In genomic region chr9:83980395-83981125, GRCh38 we compare ENCODE assay signal across 8 cellular contexts. TPM values are rescaled to one million over a fixed set of nuclear protein-coding genes. Genes with fewer than 3 reads are reported as not detected.
A peak's percentile ranks its signal among the peaks of the same experiment; 100 is the strongest.
DNase-seq lines count a peak whose midpoint lies in the region; ATAC-seq and TF ChIP-seq lines count a peak whose summit lies in the region.

Gene RMI1, plus strand, starts transcription at chr9:83980805. Its CDS starts 20,182 bp downstream, at chr9:84000987.

- H3K9me3 ChIP-seq in BE2C: no peaks in the 10 kb centered on the region

- H3K36me3 ChIP-seq in BE2C: peaks cover 42% of the 10 kb centered on the region

- DNase-seq in BE2C (peak; percentile 100), GM19238 (ENCODE audit: insufficient read length, low spot score) (peak; percentile 73), NCI-H524 (lab: John Stamatoyannopoulos, UW) (peak; percentile 87 to 89)
- peak; percentile 100 for DNase-seq in activated CD4-positive, alpha-beta T cell treated with anti-CD3 and anti-CD28 coated beads for 4 hours
- DNase-seq in stimulated activated CD4-positive, alpha-beta T cell treated with anti-CD3 and anti-CD28 coated beads, Interleukin-1b, Interleukin-23, amount 100 ng/mL, for 4 hours (ENCODE audit: low read depth in 2 of 2): peak; percentile 99

- ATAC-seq in HG03442 (IDR thresholded peaks at IDR 0.05; ENCODE audit: unreplicated experiment): peak; percentile 60

- H3K27me3 ChIP-seq in BE2C (no peaks in the 10 kb centered on the region), layer of hippocampus (ENCODE audit: control insufficient read depth, insufficient read depth, low read length) (no peaks in the 10 kb centered on the region)

- H3K27ac ChIP-seq in cingulate gyrus (ENCODE audit: low read depth, low read length) (peak within 1 kb of the TSS; percentile 100), layer of hippocampus (ENCODE audit: low read depth, low read length) (peak within 1 kb of the TSS; percentile 99)

- H3K4me1 ChIP-seq in BE2C: peaks cover 3% of the 10 kb centered on the region; the same call in 1 of the 2 replicates

- TF ChIP-seq CTCF in BE2C (IDR thresholded peaks at IDR 0.05; ENCODE audit: low read depth, low read length): 0 out of 2 replicates have a peak, but pooled peaks have one; percentile 14

- peak within 1 kb of the TSS; percentile 98 for H3K4me3 ChIP-seq in BE2C (ENCODE audit: low read depth, low read length)

RNA-seq across cellular contexts. Expression of gene RMI1, which starts in this region (rescaled TPM):
- 2.3 TPM for polyA plus RNA-seq in BE2C (2012; ENCODE audit: insufficient read depth, insufficient read length, low read depth)

Comparison
In these comparisons a context has a peak if more than half of its experiments do, and no peak if none do; other contexts are left out.
1. Peak in every context shown above with its lines: DNase-seq, ATAC-seq, H3K4me3 ChIP-seq and H3K27ac ChIP-seq.